In the genomic region with DNA sequence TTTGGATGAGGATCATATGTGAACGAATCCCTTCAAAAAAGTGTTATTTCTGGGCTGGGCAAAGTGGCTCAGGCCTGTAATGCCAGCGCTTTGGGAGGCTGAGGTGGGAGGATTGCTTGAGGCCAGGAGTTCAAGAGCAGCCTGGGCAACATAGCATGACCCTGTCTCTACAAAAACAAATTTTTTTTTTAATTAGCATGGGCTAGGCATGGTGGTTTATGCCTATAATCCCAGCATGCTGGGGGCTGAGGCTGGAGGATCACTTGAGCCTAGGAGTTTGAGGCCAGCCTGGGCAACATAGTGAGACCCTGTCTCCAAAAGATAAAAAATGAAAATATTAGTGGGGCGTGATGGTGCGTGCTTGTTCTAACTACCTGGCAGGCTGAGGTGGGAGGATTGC, we compare ENCODE assay signal across 24 cellular contexts.
"Had no signal": no experiment of that assay in that cellular context is flagged by ENCODE, and none has a peak within 500 bp of the region (broad histone marks: within the 10 kb centered on the region; RNA-seq: fewer than 3 reads in every experiment).

No MANE protein-coding gene starts in this region.

- H3K9me3 Mint-ChIP-seq: activated naive CD8-positive, alpha-beta T cell treated with anti-CD3 and anti-CD28 coated beads, Interleukin-2, amount 10 ng/mL, durations not matched to agents 7 days and 5 days; activated T-cell treated with anti-CD3 and anti-CD28 coated beads, Interleukin-2, amount 50 U/mL, for 4 hours; activated T-helper 2 cell treated with anti-CD3 and anti-CD28 coated beads, Interferon-gamma antibody, Interleukin-2, Interleukin-4, amounts not matched to agents 10 μg/mL and 5 μg/mL and 100 μg/mL, durations not matched to agents 14 hours and 24 hours and 36 hours; nephron; T-cell had no signal

- H3K27ac ChIP-seq: upper lobe of left lung, WERI-Rb-1 had no signal

- H3K27me3 ChIP-seq: testis, upper lobe of left lung had no signal

- ATAC-seq: activated T-cell treated with anti-CD3 and anti-CD28 coated beads, Interleukin-2, amount 50 U/mL, for 4 hours; SK-N-SH treated with all-trans-retinoic acid at 6 μM for 48 hours; T-cell had no signal

- H3K27ac Mint-ChIP-seq: activated naive CD8-positive, alpha-beta T cell treated with anti-CD3 and anti-CD28 coated beads, Interleukin-2, amount 10 ng/mL, durations not matched to agents 7 days and 5 days; activated T-helper 2 cell treated with anti-CD3 and anti-CD28 coated beads, Interferon-gamma antibody, Interleukin-2, Interleukin-4, amounts not matched to agents 10 μg/mL and 5 μg/mL and 100 μg/mL, durations not matched to agents 14 hours and 24 hours and 36 hours; nephron; T-cell had no signal

- H3K4me3 ChIP-seq: lung, testis, upper lobe of left lung had no signal

- H3K27me3 Mint-ChIP-seq: activated naive CD8-positive, alpha-beta T cell treated with anti-CD3 and anti-CD28 coated beads, Interleukin-2, amount 10 ng/mL, durations not matched to agents 7 days and 5 days; T-cell had no signal

- H3K9me3 ChIP-seq: testis, upper lobe of left lung had no signal

- H3K4me3 Mint-ChIP-seq: activated naive CD8-positive, alpha-beta T cell treated with anti-CD3 and anti-CD28 coated beads, Interleukin-2, amount 10 ng/mL, durations not matched to agents 7 days and 5 days; activated T-cell treated with anti-CD3 and anti-CD28 coated beads, Interleukin-2, amount 50 U/mL, for 4 hours had no signal

- FAIRE-seq: endometrium, kidney, TTC549 had no signal

- DNase-seq: activated CD8-positive, alpha-beta memory T cell treated with anti-CD3 and anti-CD28 coated beads, Interleukin-2, amount 50 U/mL, for 4 hours; activated naive CD4-positive, alpha-beta T cell; activated naive CD8-positive, alpha-beta T cell treated with anti-CD3 and anti-CD28 coated beads, Interleukin-2, amount 10 ng/mL, durations not matched to agents 7 days and 5 days; activated T-cell treated with anti-CD3 and anti-CD28 coated beads, Interleukin-2, amount 50 U/mL, for 4 hours; amniotic stem cell; cerebellar nuclear complex; cortex of kidney; erythroblast; foreskin fibroblast; kidney; nucleus accumbens; stimulated activated CD4-positive, alpha-beta T cell treated with anti-CD3 and anti-CD28 coated beads, Interleukin-2, amount 100 ng/mL, for 48 hours; stimulated activated CD8-positive, alpha-beta memory T cell treated with anti-CD3 and anti-CD28 coated beads, Interleukin-4, amount 100 ng/mL, for 48 hours; stimulated activated naive CD4-positive, alpha-beta T cell; T-cell; testis; upper lobe of left lung; WERI-Rb-1 had no signal
